Comparison of ENCODE assay signal across 11 cellular contexts in genomic region chr15:96335429-96335807, GRCh38. TPM values are rescaled to one million over a fixed set of nuclear protein-coding genes. Genes with fewer than 3 reads are reported as not detected.
DNase-seq lines count a peak whose midpoint lies in the region; ATAC-seq and TF ChIP-seq lines count a peak whose summit lies in the region.
"Had no signal": no experiment of that assay in that cellular context is flagged by ENCODE, and none has a peak within 500 bp of the region (broad histone marks: within the 10 kb centered on the region; RNA-seq: fewer than 3 reads in every experiment).

No MANE protein-coding gene starts in this region.

- dilution Hi-C loops in mammary epithelial cell (cut with HindIII; ENCODE audit: low sequenced_read_pairs), result no loop called here

- no peaks in the 10 kb centered on the region for H3K9me3 ChIP-seq in mammary epithelial cell (replicated peaks; ENCODE audit: insufficient read depth, low read length)
- no peaks in the 10 kb centered on the region for H3K9me3 ChIP-seq in liver (ENCODE audit: control insufficient read depth in 4 of 4, low read length in 3 of 4)
- H3K9me3 ChIP-seq in testis, result no peaks in the 10 kb centered on the region

- intact Hi-C loops in mammary epithelial cell (cut with micrococcal nuclease) (no loop called here), testis (cut with DNase I; ENCODE audit: low total_unique reads) (no loop called here)

- H3K27me3 ChIP-seq in mammary epithelial cell (ENCODE audit: insufficient read depth, low read length), result no peaks in the 10 kb centered on the region
- H3K27me3 ChIP-seq in liver (ENCODE audit: control insufficient read depth in 4 of 4, insufficient read depth in 4 of 4, low read length in 3 of 4), result no peaks in the 10 kb centered on the region
- H3K27me3 ChIP-seq in testis, result no peaks in the 10 kb centered on the region

- H2AFZ ChIP-seq in mammary epithelial cell (ENCODE audit: low read depth, low read length), result no peak overlapping the region

- no TSS peak for BruUV-seq in mammary epithelial cell (replicated peaks; lab: Mats Ljungman, UMichigan)

- TF ChIP-seq CTCF in mammary epithelial cell (conservative IDR thresholded peaks at IDR 0.05 in 1 of 2, IDR thresholded peaks at IDR 0.05 in 1 of 2; ENCODE audit: extremely low read depth in 1 of 2, insufficient read depth in 1 of 2, low read depth in 1 of 2, low read length in 2 of 2), result no peak
- TF ChIP-seq CTCF in liver (IDR thresholded peaks at IDR 0.05; ENCODE audit: low read depth, low read length, missing input control), result no peak
- TF ChIP-seq CTCF in testis (IDR thresholded peaks at IDR 0.05), result no peak

- CTCF ChIA-PET in mammary epithelial cell (lab: Charles Lee; ENCODE audit: low non-redundant PET), result interaction anchor here (0.5 kb wide), 1 partner anchor 714 kb away, joined by 3 read pairs; no protein-coding TSS in a partner anchor

- H3K27ac ChIP-seq in mammary epithelial cell (ENCODE audit: insufficient read depth, low read depth, low read length) (no peak overlapping the region), liver (ENCODE audit: low read depth in 1 of 2, low read length in 2 of 2) (peak overlapping the region; percentile 90 to 94), testis (peak overlapping the region; percentile 95 to 97)

- H3K4me3 ChIP-seq in mammary epithelial cell (replicated peaks in 1 of 3; ENCODE audit: insufficient read depth in 1 of 3, low read depth in 2 of 3, low read length in 3 of 3) (peak overlapping the region; percentile 16 to 22 (median 20)), liver (ENCODE audit: low read depth in 1 of 3, low read length in 3 of 3) (peak overlapping the region; percentile 73 to 92 (median 74)), testis (peak overlapping the region; percentile 82 to 86)

- no peak for TF ChIP-seq RAD21 in liver (IDR thresholded peaks at IDR 0.05)

- peak; percentile 27 for DNase-seq in HT1080 (ENCODE audit: low read depth)
- DNase-seq in mammary epithelial cell, result no peak
- DNase-seq in testis, result no peak
- DNase-seq in NCI-H1417 (lab: John Stamatoyannopoulos, UW), result no peak
- no peak for DNase-seq in stimulated activated CD4-positive, alpha-beta T cell treated with anti-CD3 and anti-CD28 coated beads, Interleukin-4, amount 100 ng/mL, for 1 hour
- DNase-seq in NCI-H2107 treated with DMSO at 0.1 percent for 48 hours (lab: John Stamatoyannopoulos, UW; ENCODE audit: unreplicated experiment), result no peak
- DNase-seq: activated naive CD4-positive, alpha-beta T cell; T-helper 9 cell had no signal

- no peak for TF ChIP-seq POLR2A in testis (IDR thresholded peaks at IDR 0.05)

- peak overlapping the region; percentile 95 for H3K4me2 ChIP-seq in mammary epithelial cell (ENCODE audit: insufficient read depth, low read depth, low read length)

- in situ Hi-C loops in mammary epithelial cell (cut with MboI; ENCODE audit: low sequenced_read_pairs in 2 of 2), result loop anchor here (10.0 to 25.0 kb wide), 5 partner anchors 648 to 1673 kb away; no protein-coding TSS in a partner anchor

- H4K20me1 ChIP-seq in mammary epithelial cell (ENCODE audit: insufficient read depth, low read length), result no peaks in the 10 kb centered on the region

- WGBS in mammary epithelial cell (ENCODE audit: low coverage, missing lambda C conversion rate), result 49% methylated on average over 4 of the region's 4 CpGs
- WGBS in liver, result 6% methylated on average over 4 of the region's 4 CpGs
- 25 to 32% methylated on average over 4 of the region's 4 CpGs for WGBS in testis, 2 donors

- H3K4me1 ChIP-seq in mammary epithelial cell (ENCODE audit: insufficient read depth, low read length), result peaks cover 51% of the 10 kb centered on the region
- H3K4me1 ChIP-seq in liver (ENCODE audit: control insufficient read depth in 4 of 4, insufficient read depth in 4 of 4, low read length in 3 of 4), result peaks cover 3 to 36% (median 27%) of the 10 kb centered on the region in 4 donors
- no peaks in the 10 kb centered on the region for H3K4me1 ChIP-seq in testis

- H3K9ac ChIP-seq in mammary epithelial cell (ENCODE audit: insufficient read depth, low read length) (no peak overlapping the region), liver (ENCODE audit: low read depth in 1 of 2, low read length in 2 of 2) (peak overlapping the region; percentile 67 to 91)

- H3K79me2 ChIP-seq in mammary epithelial cell (ENCODE audit: insufficient read depth, low read length), result peaks cover 97% of the 10 kb centered on the region

- ATAC-seq in GM21723 (IDR thresholded peaks at IDR 0.05; ENCODE audit: unreplicated experiment), result no peak
- ATAC-seq: left lobe of liver had no signal

- H3K36me3 ChIP-seq in mammary epithelial cell (ENCODE audit: insufficient read depth, low read length) (peaks cover 16% of the 10 kb centered on the region), liver (ENCODE audit: control insufficient read depth in 4 of 4, insufficient read depth in 3 of 4, low read depth in 1 of 4, low read length in 3 of 4) (peaks cover 0 to 5% (median 0%) of the 10 kb centered on the region in 4 donors), testis (ENCODE audit: low read depth, missing control alignments) (no peaks in the 10 kb centered on the region)

TF ChIP-seq in liver, 16 proteins besides CTCF, POLR2A, EP300 and RAD21:
- TF ChIP-seq HNF4G (IDR thresholded peaks at IDR 0.05) (no peak), ZBTB33 (IDR thresholded peaks at IDR 0.05) (no peak), FOXA2 (IDR thresholded peaks at IDR 0.05) (no peak), YY1 (IDR thresholded peaks at IDR 0.05) (no peak), FOXA1 (IDR thresholded peaks at IDR 0.05) (no peak), HNF4A (conservative IDR thresholded peaks at IDR 0.05) (no peak), REST (IDR thresholded peaks at IDR 0.05) (no peak), TAF1 (conservative IDR thresholded peaks at IDR 0.05) (no peak), MAX (IDR thresholded peaks at IDR 0.05) (no peak), RXRA (IDR thresholded peaks at IDR 0.05) (no peak), ATF3 (IDR thresholded peaks at IDR 0.05) (no peak), EGR1 (IDR thresholded peaks at IDR 0.05; ENCODE audit: low read depth in 2 of 2) (no peak), SP1 (IDR thresholded peaks at IDR 0.05) (no peak)

RNA-seq across cellular contexts. Expression of gene NR2F2, which starts 4.9 kb away (rescaled TPM):
- 11.4 and 27.9 TPM in 2 replicates for total RNA-seq in HT1080 (2014; rRNA removed; shearing (Covaris generic))
- 50.5 and 59.0 TPM in 2 replicates for polyA plus RNA-seq in HT1080 (2015; cell fraction: cytosol; rRNA removed)
- 54.7 and 54.8 TPM in 2 replicates for polyA plus RNA-seq in HT1080 (2015; cell fraction: nucleus; rRNA removed)
- total RNA-seq in mammary epithelial cell (10 to 100 TPM in 1 of 2 donors, 1 to 10 TPM in 1; 3.2 to 34.1 TPM), liver (1 to 10 TPM; 5.9 to 6.4 TPM), testis (10 to 100 TPM; 31.2 to 38.2 TPM)
- polyA plus RNA-seq in mammary epithelial cell (17.8 TPM), liver (10 to 100 TPM; 12.0 to 22.4 TPM), testis (ENCODE audit: insufficient read depth, low read depth, low replicate concordance) (42.9 TPM)
- 31.9 TPM for polyA minus RNA-seq in mammary epithelial cell

Comparison
In these comparisons a context has a peak if more than half of its experiments do, and no peak if none do; other contexts are left out.
1. H3K4me3 ChIP-seq: peak in every context shown above with its lines; median percentile 84 in testis; 74 in liver; 20 in mammary epithelial cell.